Comparison of ENCODE assay signal across 25 cellular contexts in genomic region chr6:165819394-165819793, GRCh38.
DNase-seq lines count a peak whose midpoint lies in the region; ATAC-seq, FAIRE-seq and TF ChIP-seq lines count a peak whose summit lies in the region.
"Had no signal": no experiment of that assay in that cellular context is flagged by ENCODE, and none has a peak within 500 bp of the region (broad histone marks: within the 10 kb centered on the region; RNA-seq: fewer than 3 reads in every experiment).

No MANE protein-coding gene starts in this region.

- TF ChIP-seq CTCF in coronary artery (IDR thresholded peaks at IDR 0.05) (no peak), pancreas (IDR thresholded peaks at IDR 0.05) (no peak)

- FAIRE-seq in pancreas (lab: Jason Lieb, UNC) = no peak
- FAIRE-seq: bronchial epithelial cell, GM18507 had no signal

- 9 to 10% methylated on average over 21 of the region's 21 CpGs for WGBS in pancreas, 2 donors

- no peaks in the 10 kb centered on the region for H3K36me3 ChIP-seq in pancreas
- H3K36me3 ChIP-seq: gastroesophageal sphincter, uterus had no signal

- H3K27me3 ChIP-seq in pancreas = peaks cover 0 to 26% (median 2%) of the 10 kb centered on the region in 4 donors
- H3K27me3 ChIP-seq: uterus had no signal

- intact Hi-C loops in pancreas (cut with DNase I) = no loop called here

- no peaks in the 10 kb centered on the region for H3K4me1 ChIP-seq in pancreas
- H3K4me1 ChIP-seq: gastroesophageal sphincter, uterus had no signal

- DNase-seq in GOT3 (lab: John Stamatoyannopoulos, UW) (peak; percentile 14), coronary artery (ENCODE audit: low spot score) (no peak), left kidney (ENCODE audit: low read depth, low spot score) (peak; percentile 56), pancreas (no peak), AG08395 (ENCODE audit: low spot score) (no peak), epidermal melanocyte (ENCODE audit: insufficient read length, low spot score) (no peak)
- DNase-seq: activated CD8-positive, alpha-beta T cell treated with anti-CD3 and anti-CD28 coated beads, Interleukin-2, amount 10 ng/mL, durations not matched to agents 7 days and 5 days; activated T-cell treated with anti-CD3 and anti-CD28 coated beads, Interleukin-2, amount 50 U/mL, for 4 hours; CD4-positive, alpha-beta T cell; DMS79; immature natural killer cell; NCI-H2029 treated with DMSO at 0.1 percent for 48 hours; NCI-H524 treated with DMSO at 0.1 percent for 48 hours; SIG-M5; stimulated activated CD4-positive, alpha-beta T cell treated with anti-CD3 and anti-CD28 coated beads, Interleukin-4, amount 100 ng/mL, for 1 hour; uterus had no signal

- ATAC-seq in pancreas (peak; percentile 35 to 70 (median 54)), GM19395 (IDR thresholded peaks at IDR 0.05; ENCODE audit: unreplicated experiment) (no peak), HG03457 (IDR thresholded peaks at IDR 0.05; ENCODE audit: unreplicated experiment) (no peak)
- ATAC-seq: activated CD8-positive, alpha-beta T cell treated with anti-CD3 and anti-CD28 coated beads, Interleukin-2, amount 10 ng/mL, durations not matched to agents 7 days and 5 days; activated T-cell treated with anti-CD3 and anti-CD28 coated beads, Interleukin-2, amount 50 U/mL, for 4 hours; gastroesophageal sphincter had no signal

- H3K4me3 ChIP-seq in coronary artery (peak overlapping the region; percentile 38), pancreas (no peak overlapping the region)
- H3K4me3 ChIP-seq: dorsolateral prefrontal cortex, skin epidermis, uterus had no signal

- no peak overlapping the region for H3K27ac ChIP-seq in coronary artery
- no peak overlapping the region for H3K27ac ChIP-seq in pancreas
- H3K27ac ChIP-seq: dorsolateral prefrontal cortex, gastroesophageal sphincter, KMS-11, skin epidermis, uterus, VCaP had no signal

- no peaks in the 10 kb centered on the region for H3K9me3 ChIP-seq in pancreas
- H3K9me3 ChIP-seq: gastroesophageal sphincter, uterus had no signal

Comparison
In these comparisons a context has a peak if more than half of its experiments do, and no peak if none do; other contexts are left out.
1. DNase-seq: peak in GOT3 (single experiment) and left kidney (single experiment); none in coronary artery (single experiment), pancreas (0 of 6), AG08395 (single experiment) and epidermal melanocyte (single experiment).
2. ATAC-seq: peak in pancreas (4 of 4); none in GM19395 (single experiment) and HG03457 (single experiment).